37 cellular contexts compared by ENCODE assay signal in genomic region chr1:103569493-103569892, GRCh38. TPM values are rescaled to one million over a fixed set of nuclear protein-coding genes. Genes with fewer than 3 reads are reported as not detected.
"Had no signal": no experiment of that assay in that cellular context is flagged by ENCODE, and none has a peak within 500 bp of the region (broad histone marks: within the 10 kb centered on the region; RNA-seq: fewer than 3 reads in every experiment).

No MANE protein-coding gene starts in this region.

- H3K9me3 ChIP-seq: adrenal gland, body of pancreas, breast epithelium had no signal

- FAIRE-seq: astrocyte, TTC549 had no signal

- H3K4me1 ChIP-seq: adrenal gland, breast epithelium had no signal

- H3K36me3 ChIP-seq: adrenal gland, brain microvascular endothelial cell, breast epithelium had no signal

- H3K27me3 ChIP-seq: adrenal gland, body of pancreas, brain microvascular endothelial cell, breast epithelium had no signal

- H3K27ac ChIP-seq: adrenal gland, brain microvascular endothelial cell, breast epithelium, VCaP had no signal

- H3K4me3 ChIP-seq: adrenal gland, body of pancreas, breast epithelium had no signal

- DNase-seq: activated B cell treated with CpG ODN at 0.5 μM for 24 hours; activated CD4-positive, alpha-beta memory T cell treated with anti-CD3 and anti-CD28 coated beads for 36 hours; activated CD4-positive, alpha-beta T cell treated with anti-CD3 and anti-CD28 coated beads for 4 hours; activated CD4-positive, alpha-beta T cell treated with anti-CD3 and anti-CD28 coated beads, Interleukin-2, amount 10 ng/mL, durations not matched to agents 24 days and 14 days; activated CD4-positive, alpha-beta T cell treated with anti-CD3 and anti-CD28 coated beads, Interleukin-2, amount 50 U/mL, for 1 hour; activated CD4-positive, alpha-beta T cell treated with anti-CD3 and anti-CD28 coated beads, Interleukin-2, amount 50 U/mL, for 4 hours; activated CD4-positive, CD25-positive, alpha-beta regulatory T cell treated with anti-CD3 and anti-CD28 coated beads, Interleukin-2, amount 50 U/mL, for 72 hours; activated CD8-positive, alpha-beta memory T cell treated with anti-CD3 and anti-CD28 coated beads, Interleukin-2, amount 50 U/mL, for 4 hours; activated CD8-positive, alpha-beta T cell treated with anti-CD3 and anti-CD28 coated beads for 36 hours; activated effector memory CD4-positive, alpha-beta T cell treated with anti-CD3 and anti-CD28 coated beads, Interleukin-2, amount 50 U/mL, for 16 hours; activated gamma-delta T cell treated with Interleukin-2 at 50 U/mL for 16 hours; activated naive CD4-positive, alpha-beta T cell; activated naive CD4-positive, alpha-beta T cell treated with anti-CD3 and anti-CD28 coated beads for 36 hours; activated naive CD4-positive, alpha-beta T cell treated with anti-CD3 and anti-CD28 coated beads, Interleukin-2, amount 50 U/mL, for 16 hours; activated naive CD8-positive, alpha-beta T cell treated with anti-CD3 and anti-CD28 coated beads for 36 hours; activated T-cell treated with anti-CD3 and anti-CD28 coated beads for 4 hours; activated T-cell treated with anti-CD3 and anti-CD28 coated beads, Interleukin-2, amount 50 U/mL, for 1 hour; activated T-cell treated with anti-CD3 and anti-CD28 coated beads, Interleukin-2, amount 50 U/mL, for 4 hours; activated T-cell treated with anti-CD3 and anti-CD28 coated beads, Interleukin-2, amount 50 U/mL, for 72 hours; adrenal gland; amniotic stem cell; body of pancreas; brain microvascular endothelial cell; central memory CD4-positive, alpha-beta T cell; SW 1271; T-helper 1 cell; T-helper 2 cell; T-helper 9 cell had no signal

RNA-seq across cellular contexts. Expression of gene AMY2A, which starts 47.7 kb away (rescaled TPM):
- total RNA-seq: activated B cell treated with CpG ODN at 0.5 μM for 24 hours; activated CD4-positive, alpha-beta memory T cell treated with anti-CD3 and anti-CD28 coated beads for 36 hours; activated CD4-positive, alpha-beta T cell treated with anti-CD3 and anti-CD28 coated beads, Interleukin-2, amount 10 ng/mL, durations not matched to agents 24 days and 14 days; activated CD8-positive, alpha-beta memory T cell treated with anti-CD3 and anti-CD28 coated beads for 36 hours; activated CD8-positive, alpha-beta T cell treated with anti-CD3 and anti-CD28 coated beads for 36 hours; activated naive CD4-positive, alpha-beta T cell treated with anti-CD3 and anti-CD28 coated beads for 36 hours; activated naive CD4-positive, alpha-beta T cell treated with anti-CD3 and anti-CD28 coated beads, Interleukin-2, amount 50 U/mL, for 72 hours; activated naive CD8-positive, alpha-beta T cell treated with anti-CD3 and anti-CD28 coated beads for 36 hours; activated T-cell treated with anti-CD3 and anti-CD28 coated beads, Interleukin-2, amount 50 U/mL, for 72 hours; activated T-helper 1 cell treated with anti-CD3 and anti-CD28 coated beads, Interleukin-12 subunit alpha, Interleukin-12 subunit beta, Interleukin-2, Interleukin-4 antibody, amounts not matched to agents 30 ng/mL and 10 ng/mL and 1 ng/mL, durations not matched to agents 14 hours and 24 hours and 36 hours; activated T-helper 17 cell treated with anti-CD3 and anti-CD28 coated beads, Interleukin-2, amount 50 U/mL, for 72 hours; astrocyte; cardiac septum had no signal
